ENCODE assay signal across 3 cellular contexts in genomic region chrX:11704725-11705495, GRCh38.
TF ChIP-seq lines count a peak whose summit lies in the region.

No MANE protein-coding gene starts in this region.

TF ChIP-seq in SK-N-SH, 30 proteins besides CTCF, POLR2A, EP300 and RAD21 (continued from another document):
- TF ChIP-seq POLR2AphosphoS5 (IDR thresholded peaks at IDR 0.05; ENCODE audit: low read depth, low read length) (no peak), MEF2A (IDR thresholded peaks at IDR 0.05; ENCODE audit: borderline replicate concordance, low read depth) (no peak), YY1 (IDR thresholded peaks at IDR 0.05; ENCODE audit: low read depth) (no peak), RXRA (IDR thresholded peaks at IDR 0.05; ENCODE audit: borderline replicate concordance, low read depth) (no peak), MXI1 (IDR thresholded peaks at IDR 0.05; ENCODE audit: low read depth, low read length) (no peak), NRF1 (IDR thresholded peaks at IDR 0.05; ENCODE audit: low read depth, low read length) (no peak), ELF1 (IDR thresholded peaks at IDR 0.05) (no peak), GABPA (IDR thresholded peaks at IDR 0.05; ENCODE audit: low read depth) (no peak), USF1 (IDR thresholded peaks at IDR 0.05; ENCODE audit: borderline replicate concordance, low read depth) (no peak), TEAD4 (IDR thresholded peaks at IDR 0.05; ENCODE audit: borderline replicate concordance, insufficient read depth) (no peak)

TF ChIP-seq in SK-N-SH treated with all-trans-retinoic acid at 6 μM for 48 hours, 23 proteins besides CTCF, POLR2A, EP300 and RAD21 (continued from another document):
- TF ChIP-seq, protein P1, sequence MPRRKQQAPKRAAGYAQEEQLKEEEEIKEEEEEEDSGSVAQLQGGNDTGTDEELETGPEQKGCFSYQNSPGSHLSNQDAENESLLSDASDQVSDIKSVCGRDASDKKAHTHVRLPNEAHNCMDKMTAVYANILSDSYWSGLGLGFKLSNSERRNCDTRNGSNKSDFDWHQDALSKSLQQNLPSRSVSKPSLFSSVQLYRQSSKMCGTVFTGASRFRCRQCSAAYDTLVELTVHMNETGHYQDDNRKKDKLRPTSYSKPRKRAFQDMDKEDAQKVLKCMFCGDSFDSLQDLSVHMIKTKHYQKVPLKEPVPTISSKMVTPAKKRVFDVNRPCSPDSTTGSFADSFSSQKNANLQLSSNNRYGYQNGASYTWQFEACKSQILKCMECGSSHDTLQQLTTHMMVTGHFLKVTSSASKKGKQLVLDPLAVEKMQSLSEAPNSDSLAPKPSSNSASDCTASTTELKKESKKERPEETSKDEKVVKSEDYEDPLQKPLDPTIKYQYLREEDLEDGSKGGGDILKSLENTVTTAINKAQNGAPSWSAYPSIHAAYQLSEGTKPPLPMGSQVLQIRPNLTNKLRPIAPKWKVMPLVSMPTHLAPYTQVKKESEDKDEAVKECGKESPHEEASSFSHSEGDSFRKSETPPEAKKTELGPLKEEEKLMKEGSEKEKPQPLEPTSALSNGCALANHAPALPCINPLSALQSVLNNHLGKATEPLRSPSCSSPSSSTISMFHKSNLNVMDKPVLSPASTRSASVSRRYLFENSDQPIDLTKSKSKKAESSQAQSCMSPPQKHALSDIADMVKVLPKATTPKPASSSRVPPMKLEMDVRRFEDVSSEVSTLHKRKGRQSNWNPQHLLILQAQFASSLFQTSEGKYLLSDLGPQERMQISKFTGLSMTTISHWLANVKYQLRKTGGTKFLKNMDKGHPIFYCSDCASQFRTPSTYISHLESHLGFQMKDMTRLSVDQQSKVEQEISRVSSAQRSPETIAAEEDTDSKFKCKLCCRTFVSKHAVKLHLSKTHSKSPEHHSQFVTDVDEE (CRISPR knock-in tag; IDR thresholded peaks at IDR 0.05), result no peak
- TF ChIP-seq GLIS3 (CRISPR knock-in tag; IDR thresholded peaks at IDR 0.05) (no peak), ESRRG (CRISPR knock-in tag; IDR thresholded peaks at IDR 0.05) (no peak), PPARA (CRISPR knock-in tag; IDR thresholded peaks at IDR 0.05; ENCODE audit: borderline replicate concordance) (no peak), ISL1 (CRISPR knock-in tag; IDR thresholded peaks at IDR 0.05) (no peak), RARB (CRISPR knock-in tag; IDR thresholded peaks at IDR 0.05) (no peak), TCF4 (CRISPR knock-in tag; IDR thresholded peaks at IDR 0.05; ENCODE audit: borderline replicate concordance) (no peak), ZFP30 (CRISPR knock-in tag; IDR thresholded peaks at IDR 0.05) (no peak), ZFP3 (CRISPR knock-in tag; IDR thresholded peaks at IDR 0.05) (no peak), ARNTL (CRISPR knock-in tag; IDR thresholded peaks at IDR 0.05; ENCODE audit: borderline replicate concordance, low read depth) (no peak), ZNF70 (CRISPR knock-in tag; IDR thresholded peaks at IDR 0.05) (no peak), ZNF565 (CRISPR knock-in tag; conservative IDR thresholded peaks at IDR 0.05; ENCODE audit: low read depth) (no peak), CSDC2 (CRISPR knock-in tag; IDR thresholded peaks at IDR 0.05) (no peak), BACH2 (CRISPR knock-in tag; IDR thresholded peaks at IDR 0.05; ENCODE audit: borderline replicate concordance) (no peak), OSR1 (CRISPR knock-in tag; IDR thresholded peaks at IDR 0.05) (no peak)
- TF ChIP-seq, protein P2, sequence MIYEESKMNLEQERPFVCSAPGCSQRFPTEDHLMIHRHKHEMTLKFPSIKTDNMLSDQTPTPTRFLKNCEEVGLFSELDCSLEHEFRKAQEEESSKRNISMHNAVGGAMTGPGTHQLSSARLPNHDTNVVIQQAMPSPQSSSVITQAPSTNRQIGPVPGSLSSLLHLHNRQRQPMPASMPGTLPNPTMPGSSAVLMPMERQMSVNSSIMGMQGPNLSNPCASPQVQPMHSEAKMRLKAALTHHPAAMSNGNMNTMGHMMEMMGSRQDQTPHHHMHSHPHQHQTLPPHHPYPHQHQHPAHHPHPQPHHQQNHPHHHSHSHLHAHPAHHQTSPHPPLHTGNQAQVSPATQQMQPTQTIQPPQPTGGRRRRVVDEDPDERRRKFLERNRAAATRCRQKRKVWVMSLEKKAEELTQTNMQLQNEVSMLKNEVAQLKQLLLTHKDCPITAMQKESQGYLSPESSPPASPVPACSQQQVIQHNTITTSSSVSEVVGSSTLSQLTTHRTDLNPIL (CRISPR knock-in tag; IDR thresholded peaks at IDR 0.05; ENCODE audit: low read depth), result no peak
- TF ChIP-seq, protein P3, sequence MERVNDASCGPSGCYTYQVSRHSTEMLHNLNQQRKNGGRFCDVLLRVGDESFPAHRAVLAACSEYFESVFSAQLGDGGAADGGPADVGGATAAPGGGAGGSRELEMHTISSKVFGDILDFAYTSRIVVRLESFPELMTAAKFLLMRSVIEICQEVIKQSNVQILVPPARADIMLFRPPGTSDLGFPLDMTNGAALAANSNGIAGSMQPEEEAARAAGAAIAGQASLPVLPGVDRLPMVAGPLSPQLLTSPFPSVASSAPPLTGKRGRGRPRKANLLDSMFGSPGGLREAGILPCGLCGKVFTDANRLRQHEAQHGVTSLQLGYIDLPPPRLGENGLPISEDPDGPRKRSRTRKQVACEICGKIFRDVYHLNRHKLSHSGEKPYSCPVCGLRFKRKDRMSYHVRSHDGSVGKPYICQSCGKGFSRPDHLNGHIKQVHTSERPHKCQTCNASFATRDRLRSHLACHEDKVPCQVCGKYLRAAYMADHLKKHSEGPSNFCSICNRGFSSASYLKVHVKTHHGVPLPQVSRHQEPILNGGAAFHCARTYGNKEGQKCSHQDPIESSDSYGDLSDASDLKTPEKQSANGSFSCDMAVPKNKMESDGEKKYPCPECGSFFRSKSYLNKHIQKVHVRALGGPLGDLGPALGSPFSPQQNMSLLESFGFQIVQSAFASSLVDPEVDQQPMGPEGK (CRISPR knock-in tag; IDR thresholded peaks at IDR 0.05; ENCODE audit: borderline replicate concordance), result no peak
- TF ChIP-seq, protein P4, sequence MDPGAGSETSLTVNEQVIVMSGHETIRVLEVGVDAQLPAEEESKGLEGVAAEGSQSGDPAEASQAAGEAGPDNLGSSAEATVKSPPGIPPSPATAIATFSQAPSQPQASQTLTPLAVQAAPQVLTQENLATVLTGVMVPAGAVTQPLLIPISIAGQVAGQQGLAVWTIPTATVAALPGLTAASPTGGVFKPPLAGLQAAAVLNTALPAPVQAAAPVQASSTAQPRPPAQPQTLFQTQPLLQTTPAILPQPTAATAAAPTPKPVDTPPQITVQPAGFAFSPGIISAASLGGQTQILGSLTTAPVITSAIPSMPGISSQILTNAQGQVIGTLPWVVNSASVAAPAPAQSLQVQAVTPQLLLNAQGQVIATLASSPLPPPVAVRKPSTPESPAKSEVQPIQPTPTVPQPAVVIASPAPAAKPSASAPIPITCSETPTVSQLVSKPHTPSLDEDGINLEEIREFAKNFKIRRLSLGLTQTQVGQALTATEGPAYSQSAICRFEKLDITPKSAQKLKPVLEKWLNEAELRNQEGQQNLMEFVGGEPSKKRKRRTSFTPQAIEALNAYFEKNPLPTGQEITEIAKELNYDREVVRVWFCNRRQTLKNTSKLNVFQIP (CRISPR knock-in tag; IDR thresholded peaks at IDR 0.05; ENCODE audit: borderline replicate concordance, low read depth), result no peak
TF ChIP-seq in SK-N-SH treated with all-trans-retinoic acid at 6 μM for 48 hours: peak in this region for 0.

TF ChIP-seq in WTC11, 78 proteins besides CTCF, POLR2A, EP300 and RAD21 (continued from another document):
- TF ChIP-seq ATF6 (CRISPR knock-in tag; IDR thresholded peaks at IDR 0.05) (no peak), FOXP1 (CRISPR knock-in tag; IDR thresholded peaks at IDR 0.05; ENCODE audit: borderline replicate concordance) (no peak), CDX4 (CRISPR knock-in tag; IDR thresholded peaks at IDR 0.05; ENCODE audit: borderline replicate concordance) (no peak), USF1 (CRISPR knock-in tag; IDR thresholded peaks at IDR 0.05) (no peak), RELA (CRISPR knock-in tag; IDR thresholded peaks at IDR 0.05; ENCODE audit: borderline replicate concordance) (no peak), MLX (CRISPR knock-in tag; IDR thresholded peaks at IDR 0.05) (no peak), TCF7 (CRISPR knock-in tag; IDR thresholded peaks at IDR 0.05; ENCODE audit: low read depth) (no peak), NFATC4 (CRISPR knock-in tag; IDR thresholded peaks at IDR 0.05) (no peak), OVOL2 (CRISPR knock-in tag; IDR thresholded peaks at IDR 0.05; ENCODE audit: borderline replicate concordance) (no peak)
- TF ChIP-seq, protein P5, sequence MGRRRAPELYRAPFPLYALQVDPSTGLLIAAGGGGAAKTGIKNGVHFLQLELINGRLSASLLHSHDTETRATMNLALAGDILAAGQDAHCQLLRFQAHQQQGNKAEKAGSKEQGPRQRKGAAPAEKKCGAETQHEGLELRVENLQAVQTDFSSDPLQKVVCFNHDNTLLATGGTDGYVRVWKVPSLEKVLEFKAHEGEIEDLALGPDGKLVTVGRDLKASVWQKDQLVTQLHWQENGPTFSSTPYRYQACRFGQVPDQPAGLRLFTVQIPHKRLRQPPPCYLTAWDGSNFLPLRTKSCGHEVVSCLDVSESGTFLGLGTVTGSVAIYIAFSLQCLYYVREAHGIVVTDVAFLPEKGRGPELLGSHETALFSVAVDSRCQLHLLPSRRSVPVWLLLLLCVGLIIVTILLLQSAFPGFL (CRISPR knock-in tag; IDR thresholded peaks at IDR 0.05; ENCODE audit: borderline replicate concordance), result no peak
